11 cellular contexts compared by ENCODE assay signal in genomic region chr3:128218476-128218829, GRCh38.
A peak's percentile ranks its signal among the peaks of the same experiment; 100 is the strongest.
DNase-seq lines count a peak whose midpoint lies in the region; ATAC-seq and TF ChIP-seq lines count a peak whose summit lies in the region.
"Had no signal": no experiment of that assay in that cellular context is flagged by ENCODE, and none has a peak within 500 bp of the region (broad histone marks: within the 10 kb centered on the region; RNA-seq: fewer than 3 reads in every experiment).

No MANE protein-coding gene starts in this region.

- H2AK5ac ChIP-seq in trophoblast cell (ENCODE audit: low read length): no peak overlapping the region

- peaks cover 7% of the 10 kb centered on the region for H3K79me1 ChIP-seq in trophoblast cell (ENCODE audit: low read length)

- H2BK12ac ChIP-seq in trophoblast cell (ENCODE audit: low read length): no peak overlapping the region

- CTCF ChIA-PET in Calu3 (lab: Charles Lee): interaction anchor here (0.6 kb wide), 1 partner anchor 32 kb away, joined by 3 read pairs; no protein-coding TSS in a partner anchor

- H3K27me3 ChIP-seq in trophoblast cell (ENCODE audit: insufficient read depth, low read length): no peaks in the 10 kb centered on the region
- H3K27me3 ChIP-seq: BLaER1 treated with 17β-estradiol and CSF1 and Interleukin-3, amounts not matched to agents 10 nM and 100 nM had no signal

- ATAC-seq in GM21360 (IDR thresholded peaks at IDR 0.05; ENCODE audit: unreplicated experiment): no peak
- ATAC-seq in GM18873 (IDR thresholded peaks at IDR 0.05; ENCODE audit: low FRiP score, unreplicated experiment): no peak

- H4K8ac ChIP-seq in trophoblast cell (ENCODE audit: low read depth, low read length): no peak overlapping the region

- no peak overlapping the region for H3K4me3 Mint-ChIP-seq in Calu3 (ENCODE audit: low read depth, unreplicated experiment)

- H3K4me1 Mint-ChIP-seq in Calu3 (ENCODE audit: low read depth, unreplicated experiment): peaks cover 10% of the 10 kb centered on the region

- no peak overlapping the region for H3K9ac ChIP-seq in trophoblast cell (ENCODE audit: low read length)
- H3K9ac ChIP-seq: BLaER1 treated with 17β-estradiol and CSF1 and Interleukin-3, amounts not matched to agents 10 nM and 100 nM had no signal

- no peaks in the 10 kb centered on the region for H3K27me3 Mint-ChIP-seq in Calu3 (ENCODE audit: unreplicated experiment)

- H3K14ac ChIP-seq in trophoblast cell (ENCODE audit: low read length): no peak overlapping the region

- no TSS peak for BruUV-seq in Calu3 (replicated peaks; lab: Mats Ljungman, UMichigan)

- intact Hi-C loops in Calu3 (cut with micrococcal nuclease; ENCODE audit: unreplicated experiment): no loop called here

- no peak overlapping the region for H2AFZ ChIP-seq in trophoblast cell (ENCODE audit: insufficient read depth, low read length, poor library complexity)

- peaks cover 6 to 13% of the 10 kb centered on the region in 2 experiments for H3K4me1 ChIP-seq in trophoblast cell (ENCODE audit: control insufficient read depth in 1 of 2, insufficient read depth in 2 of 2, low read length in 2 of 2)

- no peak overlapping the region for H3K4ac ChIP-seq in trophoblast cell (ENCODE audit: low read depth, low read length)

- no peak overlapping the region for H4K12ac ChIP-seq in trophoblast cell (ENCODE audit: low read depth, low read length)

- no peaks in the 10 kb centered on the region for H3K36me3 ChIP-seq in trophoblast cell (ENCODE audit: control insufficient read depth in 1 of 2, insufficient read depth in 2 of 2, low read length in 2 of 2)
- H3K36me3 ChIP-seq: HAP-1 had no signal

- no peak overlapping the region for H3K4me2 ChIP-seq in trophoblast cell (ENCODE audit: low read length)

- H3K23ac ChIP-seq in trophoblast cell (ENCODE audit: low read length): no peak overlapping the region

- no CpG with 5 or more reads among the region's 6 CpGs for WGBS in trophoblast cell (ENCODE audit: extremely low coverage, insufficient coverage, insufficient read length)

- no peaks in the 10 kb centered on the region for H3K36me3 Mint-ChIP-seq in Calu3 (ENCODE audit: insufficient read depth, unreplicated experiment)

- TF ChIP-seq CTCF in Calu3 (IDR thresholded peaks at IDR 0.05; ENCODE audit: unreplicated experiment): no peak

- H2BK5ac ChIP-seq in trophoblast cell (ENCODE audit: low read depth, low read length, poor library complexity): no peak overlapping the region

- no peaks in the 10 kb centered on the region for H3K79me2 ChIP-seq in trophoblast cell (ENCODE audit: control insufficient read depth, insufficient read depth, low read length, poor library complexity)

- peaks cover 2% of the 10 kb centered on the region for H3K9me3 ChIP-seq in trophoblast cell (ENCODE audit: insufficient read depth, low read depth, low read length)
- H3K9me3 ChIP-seq: HAP-1 had no signal

- H3K27ac Mint-ChIP-seq in Calu3 (ENCODE audit: unreplicated experiment): peak overlapping the region; percentile 97

- peaks cover 7% of the 10 kb centered on the region for H3K9me3 Mint-ChIP-seq in Calu3 (ENCODE audit: low read depth, unreplicated experiment)

- peak overlapping the region; percentile 3 for H3K27ac ChIP-seq in trophoblast cell (ENCODE audit: low read depth, low read length)
- H3K27ac ChIP-seq: BLaER1 treated with 17β-estradiol and CSF1 and Interleukin-3, amounts not matched to agents 10 nM and 100 nM had no signal

- no peak overlapping the region for H3K18ac ChIP-seq in trophoblast cell (ENCODE audit: low read length)

- no peak overlapping the region for H4K91ac ChIP-seq in trophoblast cell (ENCODE audit: low read depth, low read length)

- no peak overlapping the region for H3K4me3 ChIP-seq in trophoblast cell (ENCODE audit: low read depth, low read length)
- H3K4me3 ChIP-seq: BLaER1 treated with 17β-estradiol and CSF1 and Interleukin-3, amounts not matched to agents 10 nM and 100 nM; HAP-1 had no signal

- peak; percentile 31 for DNase-seq in AG08396 (ENCODE audit: low spot score)
- no peak for DNase-seq in Calu3
- peak; percentile 52 for DNase-seq in astrocyte of the hippocampus (ENCODE audit: low read depth, low spot score)
- DNase-seq in trophoblast cell: no peak
- DNase-seq in 8988T: no peak
- DNase-seq: NCI-H1092 treated with DMSO at 0.1 percent for 48 hours, NCI-H1694 had no signal

- no peak overlapping the region for H2BK120ac ChIP-seq in trophoblast cell (ENCODE audit: insufficient read depth, low read length, poor library complexity)

Comparison
In these comparisons a context has a peak if more than half of its experiments do, and no peak if none do; other contexts are left out.
1. DNase-seq: peak in AG08396 (single experiment) and astrocyte of the hippocampus (single experiment); none in Calu3 (single experiment), trophoblast cell (0 of 2) and 8988T (single experiment).